Comparison of ENCODE assay signal across 8 cellular contexts in the genomic region with DNA sequence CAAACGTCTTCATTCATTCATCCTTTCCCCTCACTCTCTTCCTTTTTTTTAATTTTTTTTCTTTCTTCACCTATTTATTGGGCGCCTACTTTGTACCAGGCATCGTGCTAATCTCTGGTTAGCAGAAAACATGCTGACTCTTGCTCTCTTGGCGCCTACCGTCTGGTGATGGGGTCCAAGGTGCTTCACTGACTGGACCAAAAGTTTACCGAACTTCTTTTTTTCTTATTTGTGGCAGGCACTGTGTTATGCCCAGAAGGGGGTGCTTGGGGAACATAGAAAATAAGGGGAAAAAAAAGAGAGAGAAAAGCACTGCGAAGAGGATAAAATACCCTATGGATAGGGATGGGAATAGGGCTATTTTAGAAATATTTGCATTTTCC. TPM values are rescaled to one million over a fixed set of nuclear protein-coding genes. Genes with fewer than 3 reads are reported as not detected.
DNase-seq lines count a peak whose midpoint lies in the region; ATAC-seq and TF ChIP-seq lines count a peak whose summit lies in the region.

No MANE protein-coding gene starts in this region.

- H3K9ac ChIP-seq in SK-N-SH (peak overlapping the region; percentile 76; the same call in 1 of the 2 replicates), mesenchymal stem cell (ENCODE audit: low read length) (peak overlapping the region; percentile 95)

- H4K8ac ChIP-seq in mesenchymal stem cell (ENCODE audit: low read length): peak overlapping the region; percentile 47

- no peaks in the 10 kb centered on the region for H3K9me2 ChIP-seq in SK-N-SH

- H2AFZ ChIP-seq in SK-N-SH (ENCODE audit: low read depth): peak overlapping the region; percentile 93
- H2AFZ ChIP-seq in mesenchymal stem cell (ENCODE audit: low read depth, low read length): no peak overlapping the region

- H3K4me3 ChIP-seq in SK-N-SH (ENCODE audit: low read depth in 2 of 2, low read length in 1 of 2): peak overlapping the region; percentile 95 to 96
- H3K4me3 ChIP-seq in body of pancreas: peak overlapping the region; percentile 53 to 98
- H3K4me3 ChIP-seq in mesenchymal stem cell (ENCODE audit: insufficient read depth in 1 of 2, low read depth in 1 of 2, low read length in 2 of 2): peak overlapping the region in 1 of 2 experiments; percentile 98

- no peak for TF ChIP-seq POLR2A in body of pancreas (IDR thresholded peaks at IDR 0.05)

- H3K36me3 ChIP-seq in SK-N-SH (replicated peaks in 1 of 2; ENCODE audit: control insufficient read depth in 1 of 2, insufficient read depth in 2 of 2, low read length in 1 of 2) (peaks cover 7 to 14% of the 10 kb centered on the region in 2 experiments), body of pancreas (replicated peaks in 1 of 2; ENCODE audit: insufficient read depth in 1 of 2, low read depth in 2 of 2) (no peaks in the 10 kb centered on the region), mesenchymal stem cell (ENCODE audit: control insufficient read depth in 1 of 2, insufficient read depth in 2 of 2, low read depth in 1 of 2, low read length in 2 of 2) (peaks cover 3 to 6% of the 10 kb centered on the region in 2 experiments)

- H3K9me3 ChIP-seq in SK-N-SH: no peaks in the 10 kb centered on the region
- no peaks in the 10 kb centered on the region for H3K9me3 ChIP-seq in body of pancreas
- H3K9me3 ChIP-seq in mesenchymal stem cell (ENCODE audit: control insufficient read depth, low read length): no peaks in the 10 kb centered on the region

- H3K79me1 ChIP-seq in mesenchymal stem cell (replicated peaks; ENCODE audit: low read length, poor library complexity, severe bottlenecking): peaks cover 8% of the 10 kb centered on the region

- H2BK15ac ChIP-seq in mesenchymal stem cell (ENCODE audit: low read depth, poor library complexity, severe bottlenecking): no peak overlapping the region

- POLR2A ChIA-PET in SK-N-SH (lab: Yijun Ruan, JAX): no interaction called here

- TF ChIP-seq CTCF in SK-N-SH (IDR thresholded peaks at IDR 0.05): peak; percentile 20; the same call in 1 of the 2 replicates
- no peak for TF ChIP-seq CTCF in body of pancreas (IDR thresholded peaks at IDR 0.05)

- H2BK120ac ChIP-seq in mesenchymal stem cell (ENCODE audit: low read depth, low read length): no peak overlapping the region

- no peak overlapping the region for H4K91ac ChIP-seq in mesenchymal stem cell (ENCODE audit: low read length)

- ATAC-seq in SK-N-SH treated with all-trans-retinoic acid at 6 μM for 48 hours (no peak; the same call in 2 of the 3 replicates), HG03521 (IDR thresholded peaks at IDR 0.05; ENCODE audit: unreplicated experiment) (peak; percentile 8), body of pancreas (no peak)

- no peak for DNase-seq in SK-N-SH
- peak in 2 of 4 donors; percentile 9 to 13 for DNase-seq in body of pancreas
- no peak for DNase-seq in mesenchymal stem cell
- no peak for DNase-seq in NCI-H2227 treated with DMSO at 0.1 percent for 48 hours (lab: John Stamatoyannopoulos, UW)
- no peak for DNase-seq in NCI-H748 treated with DMSO at 0.1 percent for 48 hours (lab: John Stamatoyannopoulos, UW)
- DNase-seq in NCI-H345 (lab: John Stamatoyannopoulos, UW): no peak

- H3K4ac ChIP-seq in mesenchymal stem cell (ENCODE audit: low read depth in 1 of 2, low read length in 2 of 2): no peak overlapping the region

- H3K27me3 ChIP-seq in SK-N-SH (ENCODE audit: insufficient read depth) (no peaks in the 10 kb centered on the region), body of pancreas (no peaks in the 10 kb centered on the region), mesenchymal stem cell (ENCODE audit: control insufficient read depth in 1 of 2, insufficient read depth in 1 of 2, low read length in 2 of 2) (peaks cover 0 to 3% of the 10 kb centered on the region in 2 experiments)

- H3K23ac ChIP-seq in mesenchymal stem cell (ENCODE audit: low read length in 2 of 2): no peak overlapping the region

- no peaks in the 10 kb centered on the region for H4K20me1 ChIP-seq in SK-N-SH (ENCODE audit: insufficient read depth)

- intact Hi-C loops in body of pancreas (cut with DNase I): no loop called here

- TF ChIP-seq EP300 in SK-N-SH (IDR thresholded peaks at IDR 0.05; ENCODE audit: borderline replicate concordance in 1 of 2, low read depth in 1 of 2, low read length in 1 of 2): no peak

- CTCF ChIA-PET in SK-N-SH (lab: Yijun Ruan, JAX): no interaction called here

- no peak overlapping the region for H2BK5ac ChIP-seq in mesenchymal stem cell (ENCODE audit: low read depth, low read length, poor library complexity, severe bottlenecking)

- H3K14ac ChIP-seq in mesenchymal stem cell (ENCODE audit: low read length in 2 of 2): no peak overlapping the region

- no peak for TF ChIP-seq RAD21 in SK-N-SH (IDR thresholded peaks at IDR 0.05; ENCODE audit: low read length)

- WGBS in SK-N-SH (ENCODE audit: low lambda C conversion rate): 63% methylated on average over 7 of the region's 7 CpGs
- 38 to 50% methylated on average over 7 of the region's 7 CpGs for WGBS in body of pancreas, 2 donors
- 47% methylated on average over 6 of the region's 7 CpGs for WGBS in mesenchymal stem cell

- H3K4me2 ChIP-seq in SK-N-SH (peak overlapping the region; percentile 97), mesenchymal stem cell (ENCODE audit: low read length, poor library complexity, severe bottlenecking) (peak overlapping the region; percentile 69)

- H3K4me1 ChIP-seq in SK-N-SH (ENCODE audit: control insufficient read depth in 1 of 2, insufficient read depth in 2 of 2, low read depth in 1 of 2, low read length in 1 of 2) (peaks cover 0 to 11% of the 10 kb centered on the region in 2 experiments; a peak in 3 of 4 replicates), body of pancreas (peaks cover 21% of the 10 kb centered on the region), mesenchymal stem cell (ENCODE audit: control insufficient read depth, insufficient read depth, low read depth, low read length) (peaks cover 2% of the 10 kb centered on the region)

- no peaks in the 10 kb centered on the region for H3F3A ChIP-seq in SK-N-SH (replicated peaks; ENCODE audit: insufficient read depth)

- no peak overlapping the region for H3K18ac ChIP-seq in mesenchymal stem cell (ENCODE audit: low read depth in 1 of 2, low read length in 2 of 2)

- H2BK12ac ChIP-seq in mesenchymal stem cell (ENCODE audit: low read length in 2 of 2): no peak overlapping the region

- H3K27ac ChIP-seq in SK-N-SH (ENCODE audit: low read depth in 2 of 2, low read length in 1 of 2) (peak overlapping the region; percentile 56 to 72), body of pancreas (peak overlapping the region in 3 of 4 donors; percentile 45 to 78 (median 69)), mesenchymal stem cell (ENCODE audit: low read length, poor library complexity, severe bottlenecking) (no peak overlapping the region)

- no peak overlapping the region for H2AK5ac ChIP-seq in mesenchymal stem cell (ENCODE audit: low read length, severe bottlenecking)

- peaks cover 43% of the 10 kb centered on the region for H3K79me2 ChIP-seq in SK-N-SH (ENCODE audit: insufficient read depth)

TF ChIP-seq in SK-N-SH, 30 proteins besides CTCF, POLR2A, EP300 and RAD21:
- TF ChIP-seq ELF1 (IDR thresholded peaks at IDR 0.05) (no peak), JUND (IDR thresholded peaks at IDR 0.05) (no peak), POLR2AphosphoS5 (IDR thresholded peaks at IDR 0.05; ENCODE audit: low read depth, low read length) (no peak), FOXJ3 (CRISPR knock-in tag; IDR thresholded peaks at IDR 0.05) (no peak), FOSL2 (IDR thresholded peaks at IDR 0.05; ENCODE audit: borderline replicate concordance, low read depth) (no peak), SIN3A (IDR thresholded peaks at IDR 0.05; ENCODE audit: borderline replicate concordance, low read depth, low read length) (no peak)
- TF ChIP-seq, protein P1, sequence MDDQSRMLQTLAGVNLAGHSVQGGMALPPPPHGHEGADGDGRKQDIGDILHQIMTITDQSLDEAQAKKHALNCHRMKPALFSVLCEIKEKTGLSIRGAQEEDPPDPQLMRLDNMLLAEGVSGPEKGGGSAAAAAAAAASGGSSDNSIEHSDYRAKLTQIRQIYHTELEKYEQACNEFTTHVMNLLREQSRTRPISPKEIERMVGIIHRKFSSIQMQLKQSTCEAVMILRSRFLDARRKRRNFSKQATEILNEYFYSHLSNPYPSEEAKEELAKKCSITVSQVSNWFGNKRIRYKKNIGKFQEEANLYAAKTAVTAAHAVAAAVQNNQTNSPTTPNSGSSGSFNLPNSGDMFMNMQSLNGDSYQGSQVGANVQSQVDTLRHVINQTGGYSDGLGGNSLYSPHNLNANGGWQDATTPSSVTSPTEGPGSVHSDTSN (IDR thresholded peaks at IDR 0.05): no peak

TF ChIP-seq in SK-N-SH treated with all-trans-retinoic acid at 6 μM for 48 hours, 23 proteins besides CTCF, POLR2A, EP300 and RAD21 (continues in another document):
- TF ChIP-seq ZFP30 (CRISPR knock-in tag; IDR thresholded peaks at IDR 0.05) (no peak), ISL1 (CRISPR knock-in tag; IDR thresholded peaks at IDR 0.05) (no peak), ZNF8 (CRISPR knock-in tag; IDR thresholded peaks at IDR 0.05) (no peak)
- TF ChIP-seq, protein P2, sequence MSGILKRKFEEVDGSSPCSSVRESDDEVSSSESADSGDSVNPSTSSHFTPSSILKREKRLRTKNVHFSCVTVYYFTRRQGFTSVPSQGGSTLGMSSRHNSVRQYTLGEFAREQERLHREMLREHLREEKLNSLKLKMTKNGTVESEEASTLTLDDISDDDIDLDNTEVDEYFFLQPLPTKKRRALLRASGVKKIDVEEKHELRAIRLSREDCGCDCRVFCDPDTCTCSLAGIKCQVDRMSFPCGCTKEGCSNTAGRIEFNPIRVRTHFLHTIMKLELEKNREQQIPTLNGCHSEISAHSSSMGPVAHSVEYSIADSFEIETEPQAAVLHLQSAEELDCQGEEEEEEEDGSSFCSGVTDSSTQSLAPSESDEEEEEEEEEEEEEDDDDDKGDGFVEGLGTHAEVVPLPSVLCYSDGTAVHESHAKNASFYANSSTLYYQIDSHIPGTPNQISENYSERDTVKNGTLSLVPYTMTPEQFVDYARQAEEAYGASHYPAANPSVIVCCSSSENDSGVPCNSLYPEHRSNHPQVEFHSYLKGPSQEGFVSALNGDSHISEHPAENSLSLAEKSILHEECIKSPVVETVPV (CRISPR knock-in tag; IDR thresholded peaks at IDR 0.05): no peak

RNA-seq across cellular contexts. Expression of a gene that starts 0.5 kb away (rescaled TPM):
- polyA plus RNA-seq in SK-N-SH (2012; rRNA removed): 10.8 and 14.2 TPM in 2 replicates
- 18.2 and 27.8 TPM in 2 replicates for polyA plus RNA-seq in SK-N-SH (2012; cell fraction: cytosol; rRNA removed)
- 7.7 and 8.7 TPM in 2 replicates for polyA plus RNA-seq in SK-N-SH (2012; cell fraction: nucleus; rRNA removed)
- 10 to 100 TPM in 1 of 2 donors, 1 to 10 TPM in 1; 8.6 to 57.4 TPM for total RNA-seq in body of pancreas
- 85.5 TPM for polyA plus RNA-seq in mesenchymal stem cell (2013, experiment 1 of 2)
- polyA plus RNA-seq in mesenchymal stem cell (2013, experiment 2 of 2): 88.4 TPM
